10 cellular contexts compared by ENCODE assay signal in genomic region chr2:239247401-239248245, GRCh38.
DNase-seq lines count a peak whose midpoint lies in the region; ATAC-seq and TF ChIP-seq lines count a peak whose summit lies in the region.
"Had no signal": no experiment of that assay in that cellular context is flagged by ENCODE, and none has a peak within 500 bp of the region (broad histone marks: within the 10 kb centered on the region; RNA-seq: fewer than 3 reads in every experiment).

No MANE protein-coding gene starts in this region.

- H3K36me3 ChIP-seq in left lung: no peaks in the 10 kb centered on the region
- H3K36me3 ChIP-seq: prostate gland had no signal

- H3K36me3 Mint-ChIP-seq in activated CD4-positive, alpha-beta T cell treated with anti-CD3 and anti-CD28 coated beads, Interleukin-2, amount 10 ng/mL, durations not matched to agents 7 days and 5 days (ENCODE audit: low read depth): peaks cover 38% of the 10 kb centered on the region
- peaks cover 3% of the 10 kb centered on the region for H3K36me3 Mint-ChIP-seq in type B pancreatic cell

- H3K27me3 ChIP-seq in left lung: no peaks in the 10 kb centered on the region

- ATAC-seq in left lung: no peak

- H3K27ac Mint-ChIP-seq in activated CD4-positive, alpha-beta T cell treated with anti-CD3 and anti-CD28 coated beads, Interleukin-2, amount 10 ng/mL, durations not matched to agents 7 days and 5 days: peak overlapping the region; percentile 50
- peak overlapping the region; percentile 71 for H3K27ac Mint-ChIP-seq in type B pancreatic cell

- TF ChIP-seq CTCF in type B pancreatic cell (conservative IDR thresholded peaks at IDR 0.05) (no peak), left lung (IDR thresholded peaks at IDR 0.05) (no peak)

- H3K9me3 ChIP-seq in left lung: no peaks in the 10 kb centered on the region
- H3K9me3 ChIP-seq: prostate gland had no signal

- H3K4me1 Mint-ChIP-seq in activated CD4-positive, alpha-beta T cell treated with anti-CD3 and anti-CD28 coated beads, Interleukin-2, amount 10 ng/mL, durations not matched to agents 7 days and 5 days: peaks cover 59% of the 10 kb centered on the region
- peaks cover 43% of the 10 kb centered on the region for H3K4me1 Mint-ChIP-seq in type B pancreatic cell (ENCODE audit: unreplicated experiment)

- peak; percentile 69 for DNase-seq in stimulated activated CD4-positive, alpha-beta T cell treated with anti-CD3 and anti-CD28 coated beads, Interleukin-15, amount 100 ng/mL, for 24 hours
- no peak for DNase-seq in stimulated activated CD4-positive, alpha-beta T cell treated with anti-CD3 and anti-CD28 coated beads, Interleukin-2, amount 100 ng/mL, for 48 hours
- no peak for DNase-seq in activated CD4-positive, alpha-beta T cell treated with anti-CD3 and anti-CD28 coated beads, Interleukin-2, amount 10 ng/mL, durations not matched to agents 7 days and 5 days
- DNase-seq in left kidney (ENCODE audit: low read depth, low spot score): peak; percentile 82
- no peak for DNase-seq in type B pancreatic cell (ENCODE audit: extremely low spot score, unreplicated experiment)
- no peak for DNase-seq in left lung
- no peak for DNase-seq in ecto neural progenitor cell (ENCODE audit: low spot score)
- DNase-seq in KBM-7: no peak
- DNase-seq: T-helper 9 cell had no signal

- no peaks in the 10 kb centered on the region for H3K9me3 Mint-ChIP-seq in activated CD4-positive, alpha-beta T cell treated with anti-CD3 and anti-CD28 coated beads, Interleukin-2, amount 10 ng/mL, durations not matched to agents 7 days and 5 days
- peaks cover 4% of the 10 kb centered on the region for H3K9me3 Mint-ChIP-seq in type B pancreatic cell

- in situ Hi-C loops in KBM-7 (cut with MboI; ENCODE audit: low pct_unique_long_range_greater_than_20kb, low sequenced_read_pairs): no loop called here

- H3K4me3 ChIP-seq in left lung: no peak overlapping the region

- POLR2A ChIA-PET in activated CD4-positive, alpha-beta T cell treated with anti-CD3 and anti-CD28 coated beads, Interleukin-2, amount 10 ng/mL, durations not matched to agents 7 days and 5 days (lab: Charles Lee): no interaction called here

- CTCF ChIA-PET in activated CD4-positive, alpha-beta T cell treated with anti-CD3 and anti-CD28 coated beads, Interleukin-2, amount 10 ng/mL, durations not matched to agents 7 days and 5 days (lab: Charles Lee): interaction anchor here (1.0 to 1.2 kb wide), 3 partner anchors 13 to 121 kb away, joined by 3 read pairs; no protein-coding TSS in a partner anchor

- H3K27me3 Mint-ChIP-seq in activated CD4-positive, alpha-beta T cell treated with anti-CD3 and anti-CD28 coated beads, Interleukin-2, amount 10 ng/mL, durations not matched to agents 7 days and 5 days: no peaks in the 10 kb centered on the region
- no peaks in the 10 kb centered on the region for H3K27me3 Mint-ChIP-seq in type B pancreatic cell

- H3K27ac ChIP-seq in left lung: no peak overlapping the region

- no peak overlapping the region for H3K4me3 Mint-ChIP-seq in activated CD4-positive, alpha-beta T cell treated with anti-CD3 and anti-CD28 coated beads, Interleukin-2, amount 10 ng/mL, durations not matched to agents 7 days and 5 days
- H3K4me3 Mint-ChIP-seq in type B pancreatic cell: peak overlapping the region; percentile 25

- H3K4me1 ChIP-seq in left lung: peaks cover 13 to 59% of the 10 kb centered on the region in 2 donors
- H3K4me1 ChIP-seq: prostate gland had no signal

- intact Hi-C loops in left lung (cut with DNase I): no loop called here

Comparison
In these comparisons a context has a peak if more than half of its experiments do, and no peak if none do; other contexts are left out.
1. DNase-seq: peak in stimulated activated CD4-positive, alpha-beta T cell treated with anti-CD3 and anti-CD28 coated beads, Interleukin-15, amount 100 ng/mL, for 24 hours (single experiment) and left kidney (single experiment); none in stimulated activated CD4-positive, alpha-beta T cell treated with anti-CD3 and anti-CD28 coated beads, Interleukin-2, amount 100 ng/mL, for 48 hours (0 of 2), activated CD4-positive, alpha-beta T cell treated with anti-CD3 and anti-CD28 coated beads, Interleukin-2, amount 10 ng/mL, durations not matched to agents 7 days and 5 days (single experiment), type B pancreatic cell (single experiment), left lung (0 of 2), ecto neural progenitor cell (single experiment) and KBM-7 (single experiment).